ENCODE assay signal across 8 cellular contexts in genomic region chr10:12194752-12195271, GRCh38. TPM values are rescaled to one million over a fixed set of nuclear protein-coding genes. Genes with fewer than 3 reads are reported as not detected.
DNase-seq lines count a peak whose midpoint lies in the region; ATAC-seq and TF ChIP-seq lines count a peak whose summit lies in the region.

No MANE protein-coding gene starts in this region.

- no peak for TF ChIP-seq EP300 in sigmoid colon (IDR thresholded peaks at IDR 0.05)

- H3K27ac ChIP-seq in RWPE1 = peak overlapping the region; percentile 91
- peak overlapping the region; percentile 98 for H3K27ac ChIP-seq in hepatocyte
- peak overlapping the region; percentile 86 to 93 (median 88) for H3K27ac ChIP-seq in sigmoid colon

- H2AFZ ChIP-seq in hepatocyte = peak overlapping the region; percentile 100

- no peaks in the 10 kb centered on the region for H3K9me2 ChIP-seq in hepatocyte (replicated peaks; ENCODE audit: insufficient read depth)

- H3K9me3 ChIP-seq in hepatocyte (ENCODE audit: low read depth) (no peaks in the 10 kb centered on the region), sigmoid colon (no peaks in the 10 kb centered on the region)

- WGBS in hepatocyte (ENCODE audit: low lambda C conversion rate, missing lambda C conversion rate) = 4% methylated on average over 27 of the region's 27 CpGs
- 1 to 8% methylated on average over 27 of the region's 27 CpGs for WGBS in sigmoid colon, 2 donors

- H3K4me3 ChIP-seq in GM12864 (ENCODE audit: low read depth, low read length) (peak overlapping the region; percentile 88), astrocyte of the spinal cord (ENCODE audit: low read depth, low read length) (peak overlapping the region; percentile 93), hepatocyte (peak overlapping the region; percentile 69), sigmoid colon (peak overlapping the region; percentile 62 to 95 (median 82))

- peaks cover 12% of the 10 kb centered on the region for H3K4me1 ChIP-seq in hepatocyte (ENCODE audit: insufficient read depth)
- peaks cover 0 to 43% (median 37%) of the 10 kb centered on the region in 4 donors for H3K4me1 ChIP-seq in sigmoid colon

- intact Hi-C loops in sigmoid colon (cut with DNase I) = loop anchor here (2.0 kb wide), 1 partner anchor 66 kb away; the partner anchor contains the start of gene SEC61A2

- TF ChIP-seq CTCF in GM12864 (IDR thresholded peaks at IDR 0.05; ENCODE audit: low read depth, low read length, missing control alignments) = no peak
- TF ChIP-seq CTCF in RWPE1 (conservative IDR thresholded peaks at IDR 0.05; ENCODE audit: low read depth) = no peak
- TF ChIP-seq CTCF in astrocyte of the spinal cord (IDR thresholded peaks at IDR 0.05; ENCODE audit: low read depth, low read length) = no peak
- TF ChIP-seq CTCF in hepatocyte (IDR thresholded peaks at IDR 0.05; ENCODE audit: poor library complexity) = no peak
- no peak for TF ChIP-seq CTCF in sigmoid colon (IDR thresholded peaks at IDR 0.05)

- H3K36me3 ChIP-seq in hepatocyte (replicated peaks; ENCODE audit: insufficient read depth, low read depth) (no peaks in the 10 kb centered on the region), sigmoid colon (peaks cover 0 to 20% (median 2%) of the 10 kb centered on the region in 4 donors)

- ATAC-seq in HG03097 (IDR thresholded peaks at IDR 0.05; ENCODE audit: low FRiP score, unreplicated experiment) (no peak), GM21786 (IDR thresholded peaks at IDR 0.05; ENCODE audit: unreplicated experiment) (no peak)

- H3K27me3 ChIP-seq in hepatocyte (no peaks in the 10 kb centered on the region), sigmoid colon (no peaks in the 10 kb centered on the region)

- CTCF ChIA-PET in RWPE1 (lab: Yijun Ruan, JAX) = interaction anchor here (1.2 kb wide), 1 partner anchor 19 kb away, joined by 5 read pairs; no protein-coding TSS in a partner anchor

- in situ Hi-C loops in astrocyte of the spinal cord (cut with HindIII; ENCODE audit: low sequenced_read_pairs) = no loop called here

- peak overlapping the region; percentile 96 for H3K4me2 ChIP-seq in hepatocyte

- H4K20me1 ChIP-seq in hepatocyte (ENCODE audit: insufficient read depth, poor library complexity, severe bottlenecking) = no peaks in the 10 kb centered on the region

- H3K79me2 ChIP-seq in hepatocyte = peaks cover 90% of the 10 kb centered on the region

- POLR2A ChIA-PET in RWPE1 (lab: Yijun Ruan, JAX; ENCODE audit: low non-redundant PET) = interaction anchor here (0.7 kb wide), 1 partner anchor 47 kb away, joined by 3 read pairs; no protein-coding TSS in a partner anchor

- DNase-seq in GM12864 (ENCODE audit: low read depth) (no peak), RWPE1 (ENCODE audit: low spot score) (peak; percentile 18), astrocyte of the spinal cord (ENCODE audit: low read depth, low spot score) (no peak), hepatocyte (ENCODE audit: low spot score) (peak; percentile 38), sigmoid colon (peak; percentile 79), GM19240 (ENCODE audit: insufficient read length, low spot score) (no peak)

- TF ChIP-seq POLR2A in sigmoid colon (IDR thresholded peaks at IDR 0.05) = no peak

RNA-seq across cellular contexts. Expression of gene NUDT5, which starts 0.9 kb away (rescaled TPM):
- 54.0 and 54.9 TPM in 2 replicates for total RNA-seq in hepatocyte
- 80.9 and 85.1 TPM in 2 replicates for polyA plus RNA-seq in hepatocyte
- 10 to 100 TPM; 20.0 to 31.6 (median 24.0) TPM for total RNA-seq in sigmoid colon
- 10 to 100 TPM; 30.0 to 52.9 (median 44.4) TPM for polyA plus RNA-seq in sigmoid colon

RNA-seq across cellular contexts. Expression of gene CDC123, which starts 1.2 kb away (rescaled TPM):
- total RNA-seq in hepatocyte = 84.4 and 104 TPM in 2 replicates
- 92.3 and 100 TPM in 2 replicates for polyA plus RNA-seq in hepatocyte
- total RNA-seq in sigmoid colon = 10 to 100 TPM; 33.8 to 61.7 (median 48.5) TPM
- 10 to 100 TPM; 44.2 to 70.3 (median 55.9) TPM for polyA plus RNA-seq in sigmoid colon

Comparison
In these comparisons a context has a peak if more than half of its experiments do, and no peak if none do; other contexts are left out.
1. DNase-seq: peak in RWPE1 (single experiment), hepatocyte (single experiment) and sigmoid colon (single experiment); none in GM12864 (single experiment), astrocyte of the spinal cord (single experiment) and GM19240 (single experiment).
2. Peak in every context shown above with its lines, with median percentiles within 50 percentile points of each other: H3K4me3 ChIP-seq and H3K27ac ChIP-seq.